ENCODE assay signal across 14 cellular contexts in genomic region chr15:47862402-47862801, GRCh38.
DNase-seq lines count a peak whose midpoint lies in the region; ATAC-seq, FAIRE-seq and TF ChIP-seq lines count a peak whose summit lies in the region.
"Had no signal": no experiment of that assay in that cellular context is flagged by ENCODE, and none has a peak within 500 bp of the region (broad histone marks: within the 10 kb centered on the region; RNA-seq: fewer than 3 reads in every experiment).

No MANE protein-coding gene starts in this region.

- H3K9me3 ChIP-seq in BE2C = no peaks in the 10 kb centered on the region; the same call in 1 of the 2 replicates

- no peaks in the 10 kb centered on the region for H3K36me3 ChIP-seq in BE2C
- H3K36me3 ChIP-seq: thoracic aorta had no signal

- no peak overlapping the region for H3K4me3 ChIP-seq in BE2C (ENCODE audit: low read depth, low read length)
- H3K4me3 ChIP-seq: thoracic aorta had no signal

- no peak for DNase-seq in GM18507 (ENCODE audit: extremely low spot score, insufficient read length, low read depth)
- no peak for DNase-seq in NCI-H2029 (lab: John Stamatoyannopoulos, UW)
- DNase-seq in ACHN = no peak
- DNase-seq in BE2C = no peak
- DNase-seq: activated CD4-positive, alpha-beta T cell treated with anti-CD3 and anti-CD28 coated beads, Interleukin-2, amount 10 ng/mL, durations not matched to agents 24 days and 14 days; activated T-cell treated with anti-CD3 and anti-CD28 coated beads, Interleukin-2, amount 50 U/mL, for 1 hour; DMS 273 treated with DMSO at 0.1 percent for 48 hours; foreskin melanocyte; SHP77 treated with DMSO at 0.1 percent for 48 hours had no signal

- no peaks in the 10 kb centered on the region for H3K27me3 ChIP-seq in BE2C

- ATAC-seq in GM21381 (IDR thresholded peaks at IDR 0.05; ENCODE audit: unreplicated experiment) (peak; percentile 55), HG02885 (IDR thresholded peaks at IDR 0.05; ENCODE audit: poor library complexity, unreplicated experiment) (peak; percentile 85), HG03565 (IDR thresholded peaks at IDR 0.05; ENCODE audit: unreplicated experiment) (peak; percentile 80), GM19035 (IDR thresholded peaks at IDR 0.05; ENCODE audit: unreplicated experiment) (no peak)

- H3K4me1 ChIP-seq in BE2C = no peaks in the 10 kb centered on the region

- in situ Hi-C loops in ACHN (cut with HindIII; ENCODE audit: low pct_ligation_motif_present, low pct_unique_long_range_greater_than_20kb, low sequenced_read_pairs) = no loop called here

- no peak for TF ChIP-seq CTCF in BE2C (IDR thresholded peaks at IDR 0.05; ENCODE audit: low read depth, low read length)

- FAIRE-seq in GM18507 (lab: Jason Lieb, UNC) = peak; percentile 36
